3 cellular contexts compared by ENCODE assay signal in the genomic region with DNA sequence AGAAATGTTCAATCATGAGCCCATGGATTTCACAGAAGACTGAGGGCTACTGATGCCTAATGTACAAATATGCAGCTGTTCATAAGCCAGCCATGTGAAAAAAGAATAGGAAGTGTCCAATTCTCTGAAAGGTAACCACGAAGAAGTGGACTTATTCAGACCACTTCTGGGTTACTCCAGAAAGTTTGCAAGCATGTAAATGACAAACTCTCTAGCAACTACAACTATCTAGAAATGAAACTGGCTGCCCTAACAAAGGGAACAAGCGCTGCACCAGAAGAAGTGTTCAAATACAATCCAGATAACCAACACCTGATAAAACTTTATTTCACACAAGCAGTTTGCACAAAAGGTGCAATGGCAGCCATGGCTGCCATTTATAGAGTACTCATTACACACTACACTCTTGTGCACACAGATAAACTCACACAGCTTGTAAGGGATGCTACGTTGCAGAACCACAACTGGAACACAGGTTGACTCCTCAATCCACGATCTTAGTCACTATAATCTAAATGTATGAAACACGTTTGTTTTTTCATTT.
TF ChIP-seq lines count a peak whose summit lies in the region.

No MANE protein-coding gene starts in this region.

TF ChIP-seq in IMR-90, 13 proteins besides CTCF, POLR2A, EP300 and RAD21:
- TF ChIP-seq SMC3 (IDR thresholded peaks at IDR 0.05; ENCODE audit: low read depth, low read length): no peak
- no peak for TF ChIP-seq CHD1 (IDR thresholded peaks at IDR 0.05; ENCODE audit: low read depth, low read length)
- TF ChIP-seq MXI1 (IDR thresholded peaks at IDR 0.05; ENCODE audit: borderline replicate concordance, low read depth, low read length): no peak
- no peak for TF ChIP-seq FOS (IDR thresholded peaks at IDR 0.05; ENCODE audit: low read depth, low read length)
- no peak for TF ChIP-seq CEBPB (IDR thresholded peaks at IDR 0.05; ENCODE audit: low read depth, low read length)
- TF ChIP-seq, protein P1, sequence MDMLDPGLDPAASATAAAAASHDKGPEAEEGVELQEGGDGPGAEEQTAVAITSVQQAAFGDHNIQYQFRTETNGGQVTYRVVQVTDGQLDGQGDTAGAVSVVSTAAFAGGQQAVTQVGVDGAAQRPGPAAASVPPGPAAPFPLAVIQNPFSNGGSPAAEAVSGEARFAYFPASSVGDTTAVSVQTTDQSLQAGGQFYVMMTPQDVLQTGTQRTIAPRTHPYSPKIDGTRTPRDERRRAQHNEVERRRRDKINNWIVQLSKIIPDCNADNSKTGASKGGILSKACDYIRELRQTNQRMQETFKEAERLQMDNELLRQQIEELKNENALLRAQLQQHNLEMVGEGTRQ (IDR thresholded peaks at IDR 0.05; ENCODE audit: low read depth, low read length): no peak
- TF ChIP-seq, protein P2, sequence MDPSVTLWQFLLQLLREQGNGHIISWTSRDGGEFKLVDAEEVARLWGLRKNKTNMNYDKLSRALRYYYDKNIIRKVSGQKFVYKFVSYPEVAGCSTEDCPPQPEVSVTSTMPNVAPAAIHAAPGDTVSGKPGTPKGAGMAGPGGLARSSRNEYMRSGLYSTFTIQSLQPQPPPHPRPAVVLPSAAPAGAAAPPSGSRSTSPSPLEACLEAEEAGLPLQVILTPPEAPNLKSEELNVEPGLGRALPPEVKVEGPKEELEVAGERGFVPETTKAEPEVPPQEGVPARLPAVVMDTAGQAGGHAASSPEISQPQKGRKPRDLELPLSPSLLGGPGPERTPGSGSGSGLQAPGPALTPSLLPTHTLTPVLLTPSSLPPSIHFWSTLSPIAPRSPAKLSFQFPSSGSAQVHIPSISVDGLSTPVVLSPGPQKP (IDR thresholded peaks at IDR 0.05; ENCODE audit: borderline replicate concordance, low read depth, low read length): no peak
- TF ChIP-seq RFX5 (IDR thresholded peaks at IDR 0.05; ENCODE audit: low read depth, low read length): no peak
- no peak for TF ChIP-seq BHLHE40 (IDR thresholded peaks at IDR 0.05; ENCODE audit: low read depth, low read length)
- no peak for TF ChIP-seq RCOR1 (IDR thresholded peaks at IDR 0.05; ENCODE audit: insufficient replicate concordance, low read length)

TF ChIP-seq in K562, 482 proteins besides CTCF, POLR2A, EP300 and RAD21 (continues in another document):
- TF ChIP-seq, protein P3, sequence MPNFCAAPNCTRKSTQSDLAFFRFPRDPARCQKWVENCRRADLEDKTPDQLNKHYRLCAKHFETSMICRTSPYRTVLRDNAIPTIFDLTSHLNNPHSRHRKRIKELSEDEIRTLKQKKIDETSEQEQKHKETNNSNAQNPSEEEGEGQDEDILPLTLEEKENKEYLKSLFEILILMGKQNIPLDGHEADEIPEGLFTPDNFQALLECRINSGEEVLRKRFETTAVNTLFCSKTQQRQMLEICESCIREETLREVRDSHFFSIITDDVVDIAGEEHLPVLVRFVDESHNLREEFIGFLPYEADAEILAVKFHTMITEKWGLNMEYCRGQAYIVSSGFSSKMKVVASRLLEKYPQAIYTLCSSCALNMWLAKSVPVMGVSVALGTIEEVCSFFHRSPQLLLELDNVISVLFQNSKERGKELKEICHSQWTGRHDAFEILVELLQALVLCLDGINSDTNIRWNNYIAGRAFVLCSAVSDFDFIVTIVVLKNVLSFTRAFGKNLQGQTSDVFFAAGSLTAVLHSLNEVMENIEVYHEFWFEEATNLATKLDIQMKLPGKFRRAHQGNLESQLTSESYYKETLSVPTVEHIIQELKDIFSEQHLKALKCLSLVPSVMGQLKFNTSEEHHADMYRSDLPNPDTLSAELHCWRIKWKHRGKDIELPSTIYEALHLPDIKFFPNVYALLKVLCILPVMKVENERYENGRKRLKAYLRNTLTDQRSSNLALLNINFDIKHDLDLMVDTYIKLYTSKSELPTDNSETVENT (CRISPR knock-in tag; IDR thresholded peaks at IDR 0.05): no peak
- TF ChIP-seq ZNF140 (CRISPR knock-in tag; IDR thresholded peaks at IDR 0.05) (no peak), MTA3 (IDR thresholded peaks at IDR 0.05; ENCODE audit: borderline replicate concordance) (0 out of 2 replicates have a peak, but pooled peaks have one; percentile 12), EZH2 (IDR thresholded peaks at IDR 0.05; ENCODE audit: borderline replicate concordance, low read depth, low read length) (no peak), SRF (CRISPR knock-in tag; IDR thresholded peaks at IDR 0.05) (no peak)
- TF ChIP-seq, protein P4, sequence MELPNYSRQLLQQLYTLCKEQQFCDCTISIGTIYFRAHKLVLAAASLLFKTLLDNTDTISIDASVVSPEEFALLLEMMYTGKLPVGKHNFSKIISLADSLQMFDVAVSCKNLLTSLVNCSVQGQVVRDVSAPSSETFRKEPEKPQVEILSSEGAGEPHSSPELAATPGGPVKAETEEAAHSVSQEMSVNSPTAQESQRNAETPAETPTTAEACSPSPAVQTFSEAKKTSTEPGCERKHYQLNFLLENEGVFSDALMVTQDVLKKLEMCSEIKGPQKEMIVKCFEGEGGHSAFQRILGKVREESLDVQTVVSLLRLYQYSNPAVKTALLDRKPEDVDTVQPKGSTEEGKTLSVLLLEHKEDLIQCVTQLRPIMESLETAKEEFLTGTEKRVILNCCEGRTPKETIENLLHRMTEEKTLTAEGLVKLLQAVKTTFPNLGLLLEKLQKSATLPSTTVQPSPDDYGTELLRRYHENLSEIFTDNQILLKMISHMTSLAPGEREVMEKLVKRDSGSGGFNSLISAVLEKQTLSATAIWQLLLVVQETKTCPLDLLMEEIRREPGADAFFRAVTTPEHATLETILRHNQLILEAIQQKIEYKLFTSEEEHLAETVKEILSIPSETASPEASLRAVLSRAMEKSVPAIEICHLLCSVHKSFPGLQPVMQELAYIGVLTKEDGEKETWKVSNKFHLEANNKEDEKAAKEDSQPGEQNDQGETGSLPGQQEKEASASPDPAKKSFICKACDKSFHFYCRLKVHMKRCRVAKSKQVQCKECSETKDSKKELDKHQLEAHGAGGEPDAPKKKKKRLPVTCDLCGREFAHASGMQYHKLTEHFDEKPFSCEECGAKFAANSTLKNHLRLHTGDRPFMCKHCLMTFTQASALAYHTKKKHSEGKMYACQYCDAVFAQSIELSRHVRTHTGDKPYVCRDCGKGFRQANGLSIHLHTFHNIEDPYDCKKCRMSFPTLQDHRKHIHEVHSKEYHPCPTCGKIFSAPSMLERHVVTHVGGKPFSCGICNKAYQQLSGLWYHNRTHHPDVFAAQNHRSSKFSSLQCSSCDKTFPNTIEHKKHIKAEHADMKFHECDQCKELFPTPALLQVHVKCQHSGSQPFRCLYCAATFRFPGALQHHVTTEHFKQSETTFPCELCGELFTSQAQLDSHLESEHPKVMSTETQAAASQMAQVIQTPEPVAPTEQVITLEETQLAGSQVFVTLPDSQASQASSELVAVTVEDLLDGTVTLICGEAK (IDR thresholded peaks at IDR 0.05): peak; percentile 95
- TF ChIP-seq, protein P4 (CRISPR knock-in tag; IDR thresholded peaks at IDR 0.05): peak; percentile 89

TF ChIP-seq in GM12891, 5 proteins besides CTCF, POLR2A, EP300 and RAD21:
- TF ChIP-seq PAX5 (IDR thresholded peaks at IDR 0.05; ENCODE audit: insufficient read depth, low read length, severe bottlenecking) (no peak), SPI1 (IDR thresholded peaks at IDR 0.05; ENCODE audit: low read depth, low read length) (no peak), POU2F2 (IDR thresholded peaks at IDR 0.05; ENCODE audit: low read depth, low read length) (no peak), POLR2AphosphoS5 (IDR thresholded peaks at IDR 0.05; ENCODE audit: low read depth, low read length) (no peak), TAF1 (IDR thresholded peaks at IDR 0.05; ENCODE audit: low read depth, low read length) (no peak)
